Comparison of ENCODE assay signal across 18 cellular contexts in genomic region chr3:157551961-157552360, GRCh38.
"Had no signal": no experiment of that assay in that cellular context is flagged by ENCODE, and none has a peak within 500 bp of the region (broad histone marks: within the 10 kb centered on the region; RNA-seq: fewer than 3 reads in every experiment).

No MANE protein-coding gene starts in this region.

- H3K4me1 ChIP-seq: foreskin keratinocyte, suprapubic skin, transverse colon, uterus had no signal

- H3K4me3 Mint-ChIP-seq: brain; endodermal cell; T-helper 1 cell treated with Interleukin-12 subunit alpha and Interleukin-12 subunit beta and Interleukin-4 antibody, amounts not matched to agents 30 μg/mL and 1 μg/mL, for 36 hours had no signal

- H3K36me3 ChIP-seq: suprapubic skin, transverse colon, uterus had no signal

- H3K9me3 Mint-ChIP-seq: endodermal cell; T-helper 1 cell treated with Interleukin-12 subunit alpha and Interleukin-12 subunit beta and Interleukin-4 antibody, amounts not matched to agents 30 μg/mL and 1 μg/mL, for 36 hours had no signal

- DNase-seq: activated CD4-positive, alpha-beta T cell treated with anti-CD3 and anti-CD28 coated beads, Interleukin-2, amount 50 U/mL, for 1 hour; activated naive CD4-positive, alpha-beta T cell treated with Interleukin-2 at 50 U/mL for 16 hours; caudate nucleus; dorsolateral prefrontal cortex; endodermal cell; foreskin keratinocyte; islet precursor cell; occipital lobe; retina; stimulated activated naive CD8-positive, alpha-beta T cell treated with anti-CD3 and anti-CD28 coated beads, Interleukin-15, Interleukin-2, amounts not matched to agents 100 U/mL and 50 U/mL, for 24 hours; transverse colon; uterus had no signal

- H3K36me3 Mint-ChIP-seq: brain had no signal

- H3K4me3 ChIP-seq: dorsolateral prefrontal cortex, hepatocyte, lung, suprapubic skin, transverse colon, uterus had no signal

- ATAC-seq: foreskin keratinocyte; stimulated activated naive CD8-positive, alpha-beta T cell treated with anti-CD3 and anti-CD28 coated beads, Interleukin-15, Interleukin-2, amounts not matched to agents 100 U/mL and 50 U/mL, for 24 hours had no signal

- H3K79me2 ChIP-seq: hepatocyte had no signal

- H2AFZ ChIP-seq: hepatocyte had no signal

- H3K4me1 Mint-ChIP-seq: brain, endodermal cell had no signal

- H3K27me3 ChIP-seq: hepatocyte, suprapubic skin, transverse colon, uterus had no signal

- H3K27ac Mint-ChIP-seq: brain; endodermal cell; T-helper 1 cell treated with Interleukin-12 subunit alpha and Interleukin-12 subunit beta and Interleukin-4 antibody, amounts not matched to agents 30 μg/mL and 1 μg/mL, for 36 hours had no signal

- H3K4me2 ChIP-seq: hepatocyte had no signal

- H3K9me3 ChIP-seq: suprapubic skin, uterus had no signal

- H3K27ac ChIP-seq: dorsolateral prefrontal cortex, epithelial cell of prostate, foreskin keratinocyte, hepatocyte, suprapubic skin, transverse colon, uterus had no signal
